In the genomic region with DNA sequence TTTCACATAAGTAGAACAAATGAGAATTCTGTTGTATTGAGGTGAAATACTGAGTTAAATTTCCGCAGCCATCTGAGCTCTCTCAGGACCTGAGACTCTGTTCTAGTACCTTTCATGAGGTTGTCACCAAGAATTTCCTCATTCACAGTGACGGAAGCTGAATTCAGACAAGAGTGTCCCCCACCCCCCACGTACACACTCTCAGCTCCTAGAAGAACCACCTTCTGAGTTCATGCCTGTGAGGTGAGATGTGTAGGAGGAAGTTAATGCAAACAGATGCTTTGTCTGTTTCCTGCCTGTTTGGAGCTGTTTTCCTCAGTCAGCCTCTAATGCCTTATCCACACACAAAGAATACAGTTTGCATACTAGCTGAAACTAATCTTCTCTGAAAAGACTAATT, we compare ENCODE assay signal across 10 cellular contexts. TPM values are rescaled to one million over a fixed set of nuclear protein-coding genes. Genes with fewer than 3 reads are reported as not detected.
A peak's percentile ranks its signal among the peaks of the same experiment; 100 is the strongest.
DNase-seq lines count a peak whose midpoint lies in the region; TF ChIP-seq lines count a peak whose summit lies in the region.
"Had no signal": no experiment of that assay in that cellular context is flagged by ENCODE, and none has a peak within 500 bp of the region (broad histone marks: within the 10 kb centered on the region; RNA-seq: fewer than 3 reads in every experiment).

No MANE protein-coding gene starts in this region.

- TF ChIP-seq POLR2A in ovary (IDR thresholded peaks at IDR 0.05): no peak

- H3K9me3 ChIP-seq in iPS-15b (ENCODE audit: control insufficient read depth, insufficient read depth, low read length) (no peaks in the 10 kb centered on the region), ovary (no peaks in the 10 kb centered on the region)

- H3K9ac ChIP-seq in iPS-15b (ENCODE audit: low read depth, low read length): peak overlapping the region; percentile 16

- H3K4me3 ChIP-seq in Jurkat, Clone E6-1 (ENCODE audit: low read length): no peak overlapping the region
- H3K4me3 ChIP-seq in iPS-15b (ENCODE audit: low read depth, low read length) (no peak overlapping the region), ovary (no peak overlapping the region)

- intact Hi-C loops in ovary (cut with DNase I): no loop called here

- TF ChIP-seq EP300 in ovary (IDR thresholded peaks at IDR 0.05): no peak

- H3K27me3 ChIP-seq in iPS-15b (ENCODE audit: control insufficient read depth, insufficient read depth, low read length) (no peaks in the 10 kb centered on the region), ovary (no peaks in the 10 kb centered on the region)

- H3K4me1 ChIP-seq in iPS-15b (ENCODE audit: control insufficient read depth, insufficient read depth, low read length): peaks cover 4% of the 10 kb centered on the region
- H3K4me1 ChIP-seq in ovary (ENCODE audit: insufficient read depth): no peaks in the 10 kb centered on the region

- WGBS in ovary, 3 donors: 45 to 47% (median 46%) methylated on average over 3 of the region's 3 CpGs

- no peak for TF ChIP-seq CTCF in GM10266 (IDR thresholded peaks at IDR 0.05; ENCODE audit: control insufficient read depth, insufficient read depth, low read depth, missing control alignments)
- TF ChIP-seq CTCF in ovary (IDR thresholded peaks at IDR 0.05): no peak

- no peak overlapping the region for H3K27ac ChIP-seq in ovary

- DNase-seq in Jurkat, Clone E6-1 (ENCODE audit: low read depth, low spot score): peak; percentile 32
- peak; percentile 77 for DNase-seq in activated CD8-positive, alpha-beta memory T cell treated with anti-CD3 and anti-CD28 coated beads, Interleukin-2, amount 50 U/mL, for 1 hour (ENCODE audit: extremely low read depth)
- peak; percentile 32 to 42 for DNase-seq in stimulated activated CD8-positive, alpha-beta memory T cell treated with anti-CD3 and anti-CD28 coated beads, Interleukin-2, amount 100 ng/mL, for 1 hour (ENCODE audit: low read depth in 2 of 2)
- DNase-seq in GM10266 (ENCODE audit: extremely low spot score) (no peak), ureter (ENCODE audit: low spot score) (no peak), ovary (no peak), NCI-H1694 (lab: John Stamatoyannopoulos, UW) (no peak)
- DNase-seq: amygdala had no signal

- H3K36me3 ChIP-seq in iPS-15b (ENCODE audit: control insufficient read depth, insufficient read depth, low read length) (no peaks in the 10 kb centered on the region), ovary (no peaks in the 10 kb centered on the region)

RNA-seq across cellular contexts. Expression of a gene that starts 18.2 kb away (rescaled TPM):
- 25.3 TPM for polyA plus RNA-seq in Jurkat, Clone E6-1 (2012; ENCODE audit: insufficient read depth, insufficient read length)
- total RNA-seq in ureter: 17.2 TPM
- total RNA-seq in ovary: 100 to 1,000 TPM in 1 of 7 donors, 10 to 100 TPM in 1, 1 to 10 TPM in 4, under 1 TPM in 1; 0.40 to 147 (median 2.3) TPM
- polyA plus RNA-seq in ovary: 1 to 10 TPM; 1.2 to 1.3 TPM
- total RNA-seq: fibroblast of lung had no signal
- polyA plus RNA-seq: fibroblast of lung had no signal

Comparison
In these comparisons a context has a peak if more than half of its experiments do, and no peak if none do; other contexts are left out.
1. DNase-seq: peak in Jurkat, Clone E6-1 (single experiment), activated CD8-positive, alpha-beta memory T cell treated with anti-CD3 and anti-CD28 coated beads, Interleukin-2, amount 50 U/mL, for 1 hour (single experiment) and stimulated activated CD8-positive, alpha-beta memory T cell treated with anti-CD3 and anti-CD28 coated beads, Interleukin-2, amount 100 ng/mL, for 1 hour (2 of 2); none in GM10266 (single experiment), ureter (single experiment), ovary (0 of 5) and NCI-H1694 (single experiment).